Comparison of ENCODE assay signal across 1 cellular context in genomic region chr2:54722641-54723299, GRCh38.
TF ChIP-seq lines count a peak whose summit lies in the region.

No MANE protein-coding gene starts in this region.

TF ChIP-seq in endothelial cell of umbilical vein, 7 proteins besides CTCF, POLR2A, EP300 and RAD21:
- TF ChIP-seq POLR2AphosphoS5 (IDR thresholded peaks at IDR 0.05; ENCODE audit: insufficient read depth, low read depth, low read length) (no peak), MAX (IDR thresholded peaks at IDR 0.05; ENCODE audit: insufficient read depth, insufficient read length) (no peak), EZH2 (IDR thresholded peaks at IDR 0.05; ENCODE audit: borderline replicate concordance, low read depth, low read length, severe bottlenecking) (no peak), FOS (IDR thresholded peaks at IDR 0.05; ENCODE audit: borderline replicate concordance, insufficient read depth, low read length) (no peak), JUN (IDR thresholded peaks at IDR 0.05; ENCODE audit: borderline replicate concordance, insufficient read depth, insufficient read length, low read depth) (no peak), MYC (IDR thresholded peaks at IDR 0.05; ENCODE audit: low read depth, low read length) (no peak), GATA2 (IDR thresholded peaks at IDR 0.05; ENCODE audit: insufficient read depth, insufficient read length, low read depth, low read length) (no peak)
